Comparison of ENCODE assay signal across 17 cellular contexts in genomic region chr10:80581469-80581835, GRCh38. TPM values are rescaled to one million over a fixed set of nuclear protein-coding genes. Genes with fewer than 3 reads are reported as not detected.
A peak's percentile ranks its signal among the peaks of the same experiment; 100 is the strongest.
DNase-seq lines count a peak whose midpoint lies in the region; TF ChIP-seq lines count a peak whose summit lies in the region.
"Had no signal": no experiment of that assay in that cellular context is flagged by ENCODE, and none has a peak within 500 bp of the region (broad histone marks: within the 10 kb centered on the region; RNA-seq: fewer than 3 reads in every experiment).

No MANE protein-coding gene starts in this region.

- no peak overlapping the region for H3K4ac ChIP-seq in trophoblast cell (ENCODE audit: low read depth, low read length)

- no peaks in the 10 kb centered on the region for H3K9me3 ChIP-seq in trophoblast cell (ENCODE audit: insufficient read depth, low read depth, low read length)
- H3K9me3 ChIP-seq: Caco-2, HAP-1 had no signal

- no peak overlapping the region for H3K27ac ChIP-seq in trophoblast cell (ENCODE audit: low read depth, low read length)
- H3K27ac ChIP-seq: A549, PC-9 had no signal

- H3K79me2 ChIP-seq in trophoblast cell (ENCODE audit: control insufficient read depth, insufficient read depth, low read length, poor library complexity) = no peaks in the 10 kb centered on the region

- no peak overlapping the region for H2BK5ac ChIP-seq in trophoblast cell (ENCODE audit: low read depth, low read length, poor library complexity)

- no peak overlapping the region for H2AFZ ChIP-seq in trophoblast cell (ENCODE audit: insufficient read depth, low read length, poor library complexity)
- H2AFZ ChIP-seq: PC-9 had no signal

- no peak overlapping the region for H3K4me3 Mint-ChIP-seq in brain

- H3K27me3 Mint-ChIP-seq in brain = no peaks in the 10 kb centered on the region

- WGBS in trophoblast cell (ENCODE audit: extremely low coverage, insufficient coverage, insufficient read length) = no CpG with 5 or more reads among the region's 5 CpGs

- DNase-seq in activated CD8-positive, alpha-beta memory T cell treated with anti-CD3 and anti-CD28 coated beads for 24 hours = peak; percentile 32
- no peak for DNase-seq in activated CD8-positive, alpha-beta memory T cell treated with anti-CD3 and anti-CD28 coated beads, Interleukin-2, amount 50 U/mL, for 4 hours
- DNase-seq in mucosa of gallbladder (ENCODE audit: low spot score) = peak; percentile 8
- peak; percentile 23 for DNase-seq in ureter (ENCODE audit: low spot score)
- no peak for DNase-seq in HPDE6-E6E7 (ENCODE audit: extremely low spot score)
- DNase-seq in UCSD-AML1 (lab: John Stamatoyannopoulos, UW; ENCODE audit: unreplicated experiment) = no peak
- DNase-seq in trophoblast cell = no peak
- DNase-seq: Caco-2; Karpas-422; NCI-H1930; NCI-H526; NK-92 treated with Interleukin-12 subunit alpha and Interleukin-12 subunit beta, amount 100 ng/mL, for 24 hours; PC-9 had no signal

- peaks cover 0 to 3% of the 10 kb centered on the region in 2 experiments for H3K4me1 ChIP-seq in trophoblast cell (ENCODE audit: control insufficient read depth in 1 of 2, insufficient read depth in 2 of 2, low read length in 2 of 2)
- H3K4me1 ChIP-seq: A549, Caco-2, HAP-1 had no signal

- no peak overlapping the region for H3K23ac ChIP-seq in trophoblast cell (ENCODE audit: low read length)

- no peak overlapping the region for H3K4me2 ChIP-seq in trophoblast cell (ENCODE audit: low read length)
- H3K4me2 ChIP-seq: A549, PC-9 had no signal

- no peak overlapping the region for H4K12ac ChIP-seq in trophoblast cell (ENCODE audit: low read depth, low read length)

- no peaks in the 10 kb centered on the region for H3K79me1 ChIP-seq in trophoblast cell (ENCODE audit: low read length)

- H2AK5ac ChIP-seq in trophoblast cell (ENCODE audit: low read length) = no peak overlapping the region

- H3K9me3 Mint-ChIP-seq in brain = peaks cover 0 to 9% (median 5%) of the 10 kb centered on the region in 5 experiments

- no peak overlapping the region for H3K9ac ChIP-seq in trophoblast cell (ENCODE audit: low read length)

- H3K27me3 ChIP-seq in trophoblast cell (ENCODE audit: insufficient read depth, low read length) = no peaks in the 10 kb centered on the region

- H3K36me3 Mint-ChIP-seq in brain = peaks cover 4% of the 10 kb centered on the region

- H3K18ac ChIP-seq in trophoblast cell (ENCODE audit: low read length) = no peak overlapping the region

- H2BK12ac ChIP-seq in trophoblast cell (ENCODE audit: low read length) = no peak overlapping the region

- H3K4me1 Mint-ChIP-seq in brain = peaks cover 40% of the 10 kb centered on the region

- H3K27ac Mint-ChIP-seq in brain = peak overlapping the region in 3 of 5 experiments; percentile 26 to 92 (median 56)

- H2BK120ac ChIP-seq in trophoblast cell (ENCODE audit: insufficient read depth, low read length, poor library complexity) = no peak overlapping the region

- no peaks in the 10 kb centered on the region for H3K36me3 ChIP-seq in trophoblast cell (ENCODE audit: control insufficient read depth in 1 of 2, insufficient read depth in 2 of 2, low read length in 2 of 2)
- H3K36me3 ChIP-seq: HAP-1 had no signal

- H3K4me3 ChIP-seq in trophoblast cell (ENCODE audit: low read depth, low read length) = no peak overlapping the region
- H3K4me3 ChIP-seq: A549, GM12878, HAP-1, PC-9 had no signal

- TF ChIP-seq CTCF in brain (conservative IDR thresholded peaks at IDR 0.05) = no peak

- H3K14ac ChIP-seq in trophoblast cell (ENCODE audit: low read length) = no peak overlapping the region

- H4K8ac ChIP-seq in trophoblast cell (ENCODE audit: low read depth, low read length) = no peak overlapping the region

- no peak overlapping the region for H4K91ac ChIP-seq in trophoblast cell (ENCODE audit: low read depth, low read length)

RNA-seq across cellular contexts. Expression of gene SH2D4B, which starts 43.8 kb away (rescaled TPM):
- polyA plus RNA-seq in brain (ENCODE audit: insufficient read depth, low read depth, low replicate concordance) = not detected
- total RNA-seq in mucosa of gallbladder = not detected
- total RNA-seq in ureter = not detected
- 0.10 and 0.19 TPM in 2 replicates for polyA plus RNA-seq in trophoblast cell (2013)

Comparison
In these comparisons a context has a peak if more than half of its experiments do, and no peak if none do; other contexts are left out.
1. DNase-seq: peak in activated CD8-positive, alpha-beta memory T cell treated with anti-CD3 and anti-CD28 coated beads for 24 hours (single experiment), mucosa of gallbladder (single experiment) and ureter (single experiment); none in activated CD8-positive, alpha-beta memory T cell treated with anti-CD3 and anti-CD28 coated beads, Interleukin-2, amount 50 U/mL, for 4 hours (single experiment), HPDE6-E6E7 (single experiment), UCSD-AML1 (single experiment) and trophoblast cell (0 of 2).